In genomic region chr6:70666726-70667125, GRCh38 we compare ENCODE assay signal across 9 cellular contexts. TPM values are rescaled to one million over a fixed set of nuclear protein-coding genes. Genes with fewer than 3 reads are reported as not detected.
DNase-seq lines count a peak whose midpoint lies in the region; ATAC-seq, FAIRE-seq and TF ChIP-seq lines count a peak whose summit lies in the region.
"Had no signal": no experiment of that assay in that cellular context is flagged by ENCODE, and none has a peak within 500 bp of the region (broad histone marks: within the 10 kb centered on the region; RNA-seq: fewer than 3 reads in every experiment).

No MANE protein-coding gene starts in this region.

- H3K27ac ChIP-seq in DOHH2 (ENCODE audit: low read depth, low read length) (no peak overlapping the region), psoas muscle (peak overlapping the region; percentile 95), esophagus squamous epithelium (peak overlapping the region in 2 of 4 donors; percentile 95 to 96)
- H3K27ac ChIP-seq in effector memory CD4-positive, alpha-beta T cell (ENCODE audit: insufficient read depth, low read length, poor library complexity, severe bottlenecking) = peak overlapping the region; percentile 78

- no peak for FAIRE-seq in RCC 7860 (lab: Jason Lieb, UNC)

- H3K4me2 ChIP-seq in DOHH2 (ENCODE audit: low read length) = peak overlapping the region; percentile 92

- H3K4me1 ChIP-seq in DOHH2 (ENCODE audit: control insufficient read depth, low read length) (peaks cover 19% of the 10 kb centered on the region), psoas muscle (peaks cover 46% of the 10 kb centered on the region), esophagus squamous epithelium (peaks cover 6 to 43% (median 13%) of the 10 kb centered on the region in 3 donors)
- H3K4me1 ChIP-seq in effector memory CD4-positive, alpha-beta T cell (ENCODE audit: control insufficient read depth, insufficient read depth, low read length, poor library complexity, severe bottlenecking) = peaks cover 12% of the 10 kb centered on the region

- intact Hi-C loops in psoas muscle (cut with DNase I) = loop anchor here (5.0 kb wide), 2 partner anchors 99 to 254 kb away; partner anchors contain the start of genes FAM135A (in 1 of the 2) and SDHAF4 (in 1 of the 2)
- intact Hi-C loops in esophagus squamous epithelium (cut with DNase I) = no loop called here

- no peaks in the 10 kb centered on the region for H3K9me3 ChIP-seq in DOHH2 (ENCODE audit: control insufficient read depth, insufficient read depth, low read length)
- H3K9me3 ChIP-seq in effector memory CD4-positive, alpha-beta T cell (ENCODE audit: control insufficient read depth, low read length) = no peaks in the 10 kb centered on the region
- no peaks in the 10 kb centered on the region for H3K9me3 ChIP-seq in psoas muscle
- no peaks in the 10 kb centered on the region for H3K9me3 ChIP-seq in esophagus squamous epithelium

- H3K9me2 ChIP-seq in DOHH2 (replicated peaks; ENCODE audit: control insufficient read depth, low read length) = no peaks in the 10 kb centered on the region

- peak; percentile 53 for DNase-seq in NOMO-1 treated with dmso at 0.1 percent for 144 hours (lab: John Stamatoyannopoulos, UW; ENCODE audit: unreplicated experiment)
- no peak for DNase-seq in effector memory CD4-positive, alpha-beta T cell
- DNase-seq in psoas muscle = no peak
- DNase-seq in esophagus squamous epithelium (lab: John Stamatoyannopoulos, UW) = no peak
- no peak for DNase-seq in activated CD4-positive, CD25-positive, alpha-beta regulatory T cell (lab: John Stamatoyannopoulos, UW)
- DNase-seq in RCC 7860 (ENCODE audit: low spot score) = no peak
- DNase-seq in ecto neural progenitor cell (ENCODE audit: low spot score) = no peak
- DNase-seq: NCI-H1105 had no signal

- no peak for TF ChIP-seq POLR2A in esophagus squamous epithelium (IDR thresholded peaks at IDR 0.05)

- H4K20me1 ChIP-seq in DOHH2 (ENCODE audit: control insufficient read depth, insufficient read depth, low read depth, low read length) = no peaks in the 10 kb centered on the region

- 93 to 96% (median 95%) methylated on average over 6 of the region's 6 CpGs for WGBS in psoas muscle, 3 donors
- 80 to 89% methylated on average over 6 of the region's 6 CpGs for WGBS in esophagus squamous epithelium, 2 donors

- H3K79me2 ChIP-seq in DOHH2 (ENCODE audit: control insufficient read depth, low read length) = peaks cover 39% of the 10 kb centered on the region

- H3F3A ChIP-seq in DOHH2 (ENCODE audit: control insufficient read depth, insufficient read depth) = no peaks in the 10 kb centered on the region; the same call in 1 of the 2 replicates

- no peak for ATAC-seq in psoas muscle

- H3K4me3 ChIP-seq in DOHH2 (ENCODE audit: low read length) = peak overlapping the region; percentile 94
- H3K4me3 ChIP-seq in effector memory CD4-positive, alpha-beta T cell (ENCODE audit: insufficient read depth, low read depth, low read length, poor library complexity, severe bottlenecking) = no peak overlapping the region
- peak overlapping the region; percentile 89 for H3K4me3 ChIP-seq in psoas muscle
- peak overlapping the region in 1 of 4 donors; percentile 72 for H3K4me3 ChIP-seq in esophagus squamous epithelium

- no peaks in the 10 kb centered on the region for H3K27me3 ChIP-seq in DOHH2 (ENCODE audit: control insufficient read depth, low read length)
- H3K27me3 ChIP-seq in effector memory CD4-positive, alpha-beta T cell (replicated peaks; ENCODE audit: control insufficient read depth, insufficient read depth, low read length, poor library complexity, severe bottlenecking) = no peaks in the 10 kb centered on the region
- H3K27me3 ChIP-seq in psoas muscle (ENCODE audit: insufficient read depth in 3 of 3, low read length in 2 of 3) = no peaks in the 10 kb centered on the region
- no peaks in the 10 kb centered on the region for H3K27me3 ChIP-seq in esophagus squamous epithelium

- TF ChIP-seq CTCF in DOHH2 (IDR thresholded peaks at IDR 0.05; ENCODE audit: low read depth, low read length, poor library complexity, severe bottlenecking) (no peak), psoas muscle (IDR thresholded peaks at IDR 0.05) (no peak), esophagus squamous epithelium (IDR thresholded peaks at IDR 0.05) (no peak)

- H3K36me3 ChIP-seq in DOHH2 (ENCODE audit: control insufficient read depth, low read length) (peaks cover 6% of the 10 kb centered on the region), psoas muscle (ENCODE audit: insufficient read depth in 1 of 2, low read depth in 1 of 2) (no peaks in the 10 kb centered on the region), esophagus squamous epithelium (no peaks in the 10 kb centered on the region)
- no peaks in the 10 kb centered on the region for H3K36me3 ChIP-seq in effector memory CD4-positive, alpha-beta T cell (ENCODE audit: control insufficient read depth, insufficient read depth, low read length)

RNA-seq across cellular contexts. Expression of gene SMAP1, which starts 1.0 kb away (rescaled TPM):
- total RNA-seq in psoas muscle (10 to 100 TPM; 24.0 to 40.2 (median 29.8) TPM), esophagus squamous epithelium (10 to 100 TPM; 31.7 to 44.6 (median 33.6) TPM)
- polyA plus RNA-seq in psoas muscle = 10 to 100 TPM; 19.0 to 22.0 (median 20.8) TPM
